ENCODE assay signal across 8 cellular contexts in genomic region chr6:158686791-158687381, GRCh38. TPM values are rescaled to one million over a fixed set of nuclear protein-coding genes. Genes with fewer than 3 reads are reported as not detected.
A peak's percentile ranks its signal among the peaks of the same experiment; 100 is the strongest.
DNase-seq lines count a peak whose midpoint lies in the region; TF ChIP-seq lines count a peak whose summit lies in the region.

No MANE protein-coding gene starts in this region.

- CTCF ChIA-PET in activated naive CD4-positive, alpha-beta T cell treated with anti-CD3 and anti-CD28 coated beads, Interleukin-2, amount 10 ng/mL, durations not matched to agents 7 days and 5 days (lab: Charles Lee), result interaction anchor here (1.3 to 6.1 kb wide), 2 partner anchors 26 to 466 kb away, joined by 4 to 133 read pairs; no protein-coding TSS in a partner anchor

- WGBS in stomach, 5 donors, result 65 to 81% (median 69%) methylated on average over 7 of the region's 7 CpGs

- no peak for TF ChIP-seq POLR2A in stomach (IDR thresholded peaks at IDR 0.05)

- TF ChIP-seq EP300 in stomach (IDR thresholded peaks at IDR 0.05), result no peak

- peak overlapping the region in 3 of 4 donors; percentile 2 to 72 (median 34) for H3K4me3 Mint-ChIP-seq in IgD-negative memory B cell
- no peak overlapping the region for H3K4me3 Mint-ChIP-seq in activated naive CD4-positive, alpha-beta T cell treated with anti-CD3 and anti-CD28 coated beads, Interleukin-2, amount 10 ng/mL, durations not matched to agents 7 days and 5 days

- no peaks in the 10 kb centered on the region for H3K27me3 Mint-ChIP-seq in IgD-negative memory B cell
- no peaks in the 10 kb centered on the region for H3K27me3 Mint-ChIP-seq in activated naive CD4-positive, alpha-beta T cell treated with anti-CD3 and anti-CD28 coated beads, Interleukin-2, amount 10 ng/mL, durations not matched to agents 7 days and 5 days

- H3K36me3 Mint-ChIP-seq in IgD-negative memory B cell, result no peaks in the 10 kb centered on the region
- H3K36me3 Mint-ChIP-seq in activated naive CD4-positive, alpha-beta T cell treated with anti-CD3 and anti-CD28 coated beads, Interleukin-2, amount 10 ng/mL, durations not matched to agents 7 days and 5 days, result peaks cover 42% of the 10 kb centered on the region

- no peak overlapping the region for H3K4me3 ChIP-seq in stomach
- H3K4me3 ChIP-seq in brain microvascular endothelial cell (ENCODE audit: low read depth, low read length), result no peak overlapping the region

- DNase-seq in activated CD8-positive, alpha-beta memory T cell treated with anti-CD3 and anti-CD28 coated beads for 24 hours, result peak; percentile 64
- no peak for DNase-seq in activated CD8-positive, alpha-beta memory T cell treated with anti-CD3 and anti-CD28 coated beads, Interleukin-2, amount 50 U/mL, for 4 hours
- peak; percentile 63 for DNase-seq in activated naive CD4-positive, alpha-beta T cell treated with anti-CD3 and anti-CD28 coated beads, Interleukin-2, amount 10 ng/mL, durations not matched to agents 7 days and 5 days
- no peak for DNase-seq in stomach
- DNase-seq in OCI-M2 (lab: John Stamatoyannopoulos, UW; ENCODE audit: unreplicated experiment), result no peak
- DNase-seq in NCI-H510A (lab: John Stamatoyannopoulos, UW), result no peak
- DNase-seq in brain microvascular endothelial cell, result no peak

- H3K27me3 ChIP-seq in stomach (no peaks in the 10 kb centered on the region), brain microvascular endothelial cell (replicated peaks) (no peaks in the 10 kb centered on the region)

- no peaks in the 10 kb centered on the region for H3K9me3 ChIP-seq in stomach

- peak overlapping the region in 4 of 5 donors; percentile 34 to 67 (median 45) for H3K27ac ChIP-seq in stomach
- H3K27ac ChIP-seq in brain microvascular endothelial cell, result no peak overlapping the region

- peak overlapping the region; percentile 86 to 95 (median 93) for H3K27ac Mint-ChIP-seq in IgD-negative memory B cell
- peak overlapping the region; percentile 53 for H3K27ac Mint-ChIP-seq in activated naive CD4-positive, alpha-beta T cell treated with anti-CD3 and anti-CD28 coated beads, Interleukin-2, amount 10 ng/mL, durations not matched to agents 7 days and 5 days

- intact Hi-C loops in stomach (cut with DNase I; ENCODE audit: low total_unique reads), result no loop called here

- no peaks in the 10 kb centered on the region for H3K9me3 Mint-ChIP-seq in IgD-negative memory B cell
- H3K9me3 Mint-ChIP-seq in activated naive CD4-positive, alpha-beta T cell treated with anti-CD3 and anti-CD28 coated beads, Interleukin-2, amount 10 ng/mL, durations not matched to agents 7 days and 5 days, result no peaks in the 10 kb centered on the region

- in situ Hi-C loops in brain microvascular endothelial cell (cut with HindIII; ENCODE audit: low pct_ligation_motif_present, low sequenced_read_pairs), result no loop called here

- TF ChIP-seq CTCF in stomach (IDR thresholded peaks at IDR 0.05), result no peak
- TF ChIP-seq CTCF in brain microvascular endothelial cell (IDR thresholded peaks at IDR 0.05; ENCODE audit: low read depth, low read length, missing control alignments), result no peak

- peaks cover 27 to 29% (median 29%) of the 10 kb centered on the region in 3 donors for H3K4me1 Mint-ChIP-seq in IgD-negative memory B cell
- H3K4me1 Mint-ChIP-seq in activated naive CD4-positive, alpha-beta T cell treated with anti-CD3 and anti-CD28 coated beads, Interleukin-2, amount 10 ng/mL, durations not matched to agents 7 days and 5 days, result peaks cover 59% of the 10 kb centered on the region

- H3K36me3 ChIP-seq in stomach (no peaks in the 10 kb centered on the region), brain microvascular endothelial cell (replicated peaks) (no peaks in the 10 kb centered on the region)

- H3K4me1 ChIP-seq in stomach, result peaks cover 11 to 39% (median 17%) of the 10 kb centered on the region in 4 donors

RNA-seq across cellular contexts. Expression of gene SYTL3, which starts 37.0 kb away (rescaled TPM):
- 1.8 TPM for polyA plus RNA-seq in IgD-negative memory B cell
- total RNA-seq in stomach, result 10 to 100 TPM in 1 of 5 donors, 1 to 10 TPM in 4; 3.1 to 14.6 (median 8.1) TPM
- polyA plus RNA-seq in stomach, result 1 to 10 TPM; 3.4 to 5.2 (median 3.9) TPM

RNA-seq across cellular contexts. Expression of gene DYNLT1, which starts 42.3 kb away (rescaled TPM):
- polyA plus RNA-seq in IgD-negative memory B cell (48.6 TPM), stomach (100 to 1,000 TPM; 183 to 208 (median 196) TPM)
- total RNA-seq in stomach, result 100 to 1,000 TPM in 3 of 5 donors, 10 to 100 TPM in 1, 1 to 10 TPM in 1; 5.8 to 294 (median 102) TPM

Comparison
In these comparisons a context has a peak if more than half of its experiments do, and no peak if none do; other contexts are left out.
1. DNase-seq: peak in activated CD8-positive, alpha-beta memory T cell treated with anti-CD3 and anti-CD28 coated beads for 24 hours (single experiment) and activated naive CD4-positive, alpha-beta T cell treated with anti-CD3 and anti-CD28 coated beads, Interleukin-2, amount 10 ng/mL, durations not matched to agents 7 days and 5 days (single experiment); none in activated CD8-positive, alpha-beta memory T cell treated with anti-CD3 and anti-CD28 coated beads, Interleukin-2, amount 50 U/mL, for 4 hours (single experiment), stomach (single experiment), OCI-M2 (single experiment), NCI-H510A (single experiment) and brain microvascular endothelial cell (single experiment).